Comparison of ENCODE assay signal across 8 cellular contexts in genomic region chr18:8609711-8610441, GRCh38. TPM values are rescaled to one million over a fixed set of nuclear protein-coding genes. Genes with fewer than 3 reads are reported as not detected.
DNase-seq lines count a peak whose midpoint lies in the region; ATAC-seq and TF ChIP-seq lines count a peak whose summit lies in the region.

No MANE protein-coding gene starts in this region.

- H3K27me3 Mint-ChIP-seq in IgD-negative memory B cell (peaks cover 3% of the 10 kb centered on the region), glutamatergic neuron (ENCODE audit: unreplicated experiment) (peaks cover 11% of the 10 kb centered on the region)
- no peaks in the 10 kb centered on the region for H3K27me3 Mint-ChIP-seq in activated T-cell treated with anti-CD3 and anti-CD28 coated beads, Interleukin-2, amount 50 U/mL, for 24 hours

- H3K4me3 Mint-ChIP-seq in IgD-negative memory B cell (peak overlapping the region; percentile 85 to 98 (median 94)), glutamatergic neuron (ENCODE audit: unreplicated experiment) (peak overlapping the region; percentile 84)
- H3K4me3 Mint-ChIP-seq in activated T-cell treated with anti-CD3 and anti-CD28 coated beads, Interleukin-2, amount 50 U/mL, for 24 hours: peak overlapping the region; percentile 84

- TF ChIP-seq CTCF in C4-2B (conservative IDR thresholded peaks at IDR 0.05): no peak
- TF ChIP-seq CTCF in glutamatergic neuron (IDR thresholded peaks at IDR 0.05; ENCODE audit: partially characterized antibody, unreplicated experiment): no peak
- TF ChIP-seq CTCF in psoas muscle (IDR thresholded peaks at IDR 0.05): no peak

- no peaks in the 10 kb centered on the region for H3K9me3 ChIP-seq in psoas muscle

- peak; percentile 16 for ATAC-seq in GM21381 (IDR thresholded peaks at IDR 0.05; ENCODE audit: unreplicated experiment)
- peak; percentile 1 to 9 (median 4) for ATAC-seq in psoas muscle
- no peak for ATAC-seq in GM19463 (IDR thresholded peaks at IDR 0.05; ENCODE audit: unreplicated experiment)

- peaks cover 1% of the 10 kb centered on the region for H3K36me3 Mint-ChIP-seq in IgD-negative memory B cell
- peaks cover 42% of the 10 kb centered on the region for H3K36me3 Mint-ChIP-seq in activated T-cell treated with anti-CD3 and anti-CD28 coated beads, Interleukin-2, amount 50 U/mL, for 24 hours (ENCODE audit: low read depth)
- H3K36me3 Mint-ChIP-seq in glutamatergic neuron (ENCODE audit: unreplicated experiment): no peaks in the 10 kb centered on the region

- no peaks in the 10 kb centered on the region for H3K27me3 ChIP-seq in psoas muscle (ENCODE audit: insufficient read depth in 3 of 3, low read length in 2 of 3)

- intact Hi-C loops in psoas muscle (cut with DNase I): no loop called here

- H3K27ac Mint-ChIP-seq in IgD-negative memory B cell (peak overlapping the region; percentile 67 to 95 (median 89)), glutamatergic neuron (ENCODE audit: unreplicated experiment) (peak overlapping the region; percentile 59)
- peak overlapping the region; percentile 85 for H3K27ac Mint-ChIP-seq in activated T-cell treated with anti-CD3 and anti-CD28 coated beads, Interleukin-2, amount 50 U/mL, for 24 hours

- peaks cover 45 to 60% (median 58%) of the 10 kb centered on the region in 3 donors for H3K4me1 Mint-ChIP-seq in IgD-negative memory B cell
- H3K4me1 Mint-ChIP-seq in activated T-cell treated with anti-CD3 and anti-CD28 coated beads, Interleukin-2, amount 50 U/mL, for 24 hours (ENCODE audit: low read depth): peaks cover 55% of the 10 kb centered on the region
- H3K4me1 Mint-ChIP-seq in glutamatergic neuron (ENCODE audit: low read depth, unreplicated experiment): peaks cover 20% of the 10 kb centered on the region

- peak; percentile 51 for DNase-seq in activated T-cell treated with anti-CD3 and anti-CD28 coated beads, Interleukin-2, amount 50 U/mL, for 24 hours
- DNase-seq in glutamatergic neuron: peak; percentile 48
- peak; percentile 28 to 68 for DNase-seq in psoas muscle
- DNase-seq in NCI-H1092 treated with DMSO at 0.1 percent for 48 hours (lab: John Stamatoyannopoulos, UW): no peak

- H3K36me3 ChIP-seq in psoas muscle (ENCODE audit: insufficient read depth in 1 of 2, low read depth in 1 of 2): peaks cover 0 to 4% of the 10 kb centered on the region in 2 donors

- H3K4me1 ChIP-seq in psoas muscle: peaks cover 46% of the 10 kb centered on the region

- H3K9me3 Mint-ChIP-seq in IgD-negative memory B cell: no peaks in the 10 kb centered on the region
- H3K9me3 Mint-ChIP-seq in activated T-cell treated with anti-CD3 and anti-CD28 coated beads, Interleukin-2, amount 50 U/mL, for 24 hours: no peaks in the 10 kb centered on the region
- peaks cover 6% of the 10 kb centered on the region for H3K9me3 Mint-ChIP-seq in glutamatergic neuron (ENCODE audit: unreplicated experiment)

- H3K27ac ChIP-seq in C4-2B (peak overlapping the region; percentile 82), psoas muscle (peak overlapping the region; percentile 94)

- peak overlapping the region; percentile 95 for H3K4me3 ChIP-seq in psoas muscle

- 0 to 1% (median 0%) methylated on average over 46 to 66 of the region's 66 CpGs for WGBS in psoas muscle, 3 donors

RNA-seq across cellular contexts. Expression of gene RAB12, which starts 0.6 kb away (rescaled TPM):
- 0.10 TPM for polyA plus RNA-seq in IgD-negative memory B cell
- total RNA-seq in glutamatergic neuron (ENCODE audit: unreplicated experiment): 28.8 TPM
- 100 to 1,000 TPM in 3 of 4 donors, 10 to 100 TPM in 1; 91.4 to 145 (median 115) TPM for total RNA-seq in psoas muscle
- polyA plus RNA-seq in psoas muscle: 100 to 1,000 TPM in 2 of 3 donors, 10 to 100 TPM in 1; 49.0 to 239 (median 111) TPM
